8 cellular contexts compared by ENCODE assay signal in genomic region chr7:113698556-113699220, GRCh38.
DNase-seq lines count a peak whose midpoint lies in the region; ATAC-seq and TF ChIP-seq lines count a peak whose summit lies in the region.

No MANE protein-coding gene starts in this region.

- H3K9me3 ChIP-seq in BE2C (no peaks in the 10 kb centered on the region; the same call in 1 of the 2 replicates), mesenchymal stem cell (ENCODE audit: control insufficient read depth, low read length) (no peaks in the 10 kb centered on the region)

- H2BK12ac ChIP-seq in mesenchymal stem cell (ENCODE audit: low read length in 2 of 2) = no peak overlapping the region

- H4K8ac ChIP-seq in mesenchymal stem cell (ENCODE audit: low read length) = no peak overlapping the region

- H4K91ac ChIP-seq in mesenchymal stem cell (ENCODE audit: low read length) = no peak overlapping the region

- no peak overlapping the region for H2BK120ac ChIP-seq in mesenchymal stem cell (ENCODE audit: low read depth, low read length)

- H3K4me1 ChIP-seq in BE2C (no peaks in the 10 kb centered on the region), mesenchymal stem cell (ENCODE audit: control insufficient read depth, insufficient read depth, low read depth, low read length) (no peaks in the 10 kb centered on the region)

- H3K4me2 ChIP-seq in mesenchymal stem cell (ENCODE audit: low read length, poor library complexity, severe bottlenecking) = no peak overlapping the region

- no peak overlapping the region for H3K23ac ChIP-seq in mesenchymal stem cell (ENCODE audit: low read length in 2 of 2)

- no peak overlapping the region for H3K4ac ChIP-seq in mesenchymal stem cell (ENCODE audit: low read depth in 1 of 2, low read length in 2 of 2)

- H3K36me3 ChIP-seq in BE2C (no peaks in the 10 kb centered on the region), mesenchymal stem cell (ENCODE audit: control insufficient read depth in 1 of 2, insufficient read depth in 2 of 2, low read depth in 1 of 2, low read length in 2 of 2) (no peaks in the 10 kb centered on the region)

- H3K18ac ChIP-seq in mesenchymal stem cell (ENCODE audit: low read depth in 1 of 2, low read length in 2 of 2) = no peak overlapping the region

- no peaks in the 10 kb centered on the region for H3K79me1 ChIP-seq in mesenchymal stem cell (replicated peaks; ENCODE audit: low read length, poor library complexity, severe bottlenecking)

- in situ Hi-C loops in astrocyte of the spinal cord (cut with HindIII; ENCODE audit: low sequenced_read_pairs) = no loop called here

- H3K27me3 ChIP-seq in BE2C (no peaks in the 10 kb centered on the region), mesenchymal stem cell (ENCODE audit: control insufficient read depth in 1 of 2, insufficient read depth in 1 of 2, low read length in 2 of 2) (no peaks in the 10 kb centered on the region)

- peak; percentile 13 for DNase-seq in BE2C
- DNase-seq in NCI-H1105 treated with DMSO at 0.1 percent for 48 hours (lab: John Stamatoyannopoulos, UW) = peak; percentile 38
- peak; percentile 45 for DNase-seq in astrocyte of the spinal cord (ENCODE audit: low read depth, low spot score)
- peak; percentile 2 for DNase-seq in mesenchymal stem cell
- no peak for DNase-seq in stimulated activated CD4-positive, alpha-beta T cell treated with anti-CD3 and anti-CD28 coated beads, Interleukin-15, amount 100 ng/mL, for 24 hours

- no peak overlapping the region for H2BK5ac ChIP-seq in mesenchymal stem cell (ENCODE audit: low read depth, low read length, poor library complexity, severe bottlenecking)

- H3K27ac ChIP-seq in mesenchymal stem cell (ENCODE audit: low read length, poor library complexity, severe bottlenecking) = no peak overlapping the region

- WGBS in mesenchymal stem cell = 90% methylated on average over 2 of the region's 6 CpGs

- no peak overlapping the region for H3K9ac ChIP-seq in mesenchymal stem cell (ENCODE audit: low read length)

- H3K14ac ChIP-seq in mesenchymal stem cell (ENCODE audit: low read length in 2 of 2) = no peak overlapping the region

- H3K4me3 ChIP-seq in BE2C (ENCODE audit: low read depth, low read length) = no peak overlapping the region
- no peak overlapping the region for H3K4me3 ChIP-seq in astrocyte of the spinal cord (ENCODE audit: low read depth, low read length)
- no peak overlapping the region for H3K4me3 ChIP-seq in mesenchymal stem cell (ENCODE audit: insufficient read depth in 1 of 2, low read depth in 1 of 2, low read length in 2 of 2)

- no peak overlapping the region for H2BK15ac ChIP-seq in mesenchymal stem cell (ENCODE audit: low read depth, poor library complexity, severe bottlenecking)

- peak; percentile 75 for ATAC-seq in GM19035 (IDR thresholded peaks at IDR 0.05; ENCODE audit: unreplicated experiment)
- no peak for ATAC-seq in HG02870 (IDR thresholded peaks at IDR 0.05; ENCODE audit: unreplicated experiment)
- no peak for ATAC-seq in GM19397 (IDR thresholded peaks at IDR 0.05; ENCODE audit: unreplicated experiment)

- no peak overlapping the region for H2AK5ac ChIP-seq in mesenchymal stem cell (ENCODE audit: low read length, severe bottlenecking)

- peak; percentile 77 for TF ChIP-seq CTCF in BE2C (IDR thresholded peaks at IDR 0.05; ENCODE audit: low read depth, low read length)
- peak; percentile 83 for TF ChIP-seq CTCF in astrocyte of the spinal cord (IDR thresholded peaks at IDR 0.05; ENCODE audit: low read depth, low read length)

- H2AFZ ChIP-seq in mesenchymal stem cell (ENCODE audit: low read depth, low read length) = no peak overlapping the region
